In the genomic region with DNA sequence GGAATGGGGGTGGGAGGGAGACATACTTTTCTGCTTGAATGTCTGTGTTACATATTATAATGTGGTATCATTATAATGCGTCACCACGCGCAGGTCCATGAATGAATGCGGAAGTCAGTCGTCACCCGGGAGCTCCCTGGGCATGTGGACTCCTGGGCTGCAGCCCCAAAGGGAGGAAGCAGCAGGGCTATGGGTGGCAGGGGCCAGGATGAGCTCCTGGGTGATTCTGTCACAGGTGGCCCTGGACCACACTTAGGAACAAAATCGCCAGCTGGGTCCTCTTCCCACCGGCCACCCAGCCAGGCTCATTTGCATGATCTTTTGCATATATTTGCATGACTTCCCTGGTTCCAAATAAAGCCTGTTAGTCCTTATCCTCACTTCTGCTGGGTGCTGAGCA, we compare ENCODE assay signal across 32 cellular contexts. TPM values are rescaled to one million over a fixed set of nuclear protein-coding genes. Genes with fewer than 3 reads are reported as not detected.
A peak's percentile ranks its signal among the peaks of the same experiment; 100 is the strongest.
DNase-seq lines count a peak whose midpoint lies in the region; ATAC-seq and TF ChIP-seq lines count a peak whose summit lies in the region.
"Had no signal": no experiment of that assay in that cellular context is flagged by ENCODE, and none has a peak within 500 bp of the region (broad histone marks: within the 10 kb centered on the region; RNA-seq: fewer than 3 reads in every experiment).

No MANE protein-coding gene starts in this region.

- no peak for TF ChIP-seq CTCF in RWPE2 (IDR thresholded peaks at IDR 0.05; ENCODE audit: poor library complexity, severe bottlenecking)
- no peak for TF ChIP-seq CTCF in lower lobe of right lung (IDR thresholded peaks at IDR 0.05)

- DNase-seq in GM03348 (ENCODE audit: low spot score) (peak; percentile 2), HuH-7.5 (ENCODE audit: low spot score) (peak; percentile 3), RWPE2 (ENCODE audit: low spot score) (peak; percentile 19), lower lobe of right lung (peak; percentile 32), left lobe of liver (ENCODE audit: low spot score) (no peak)
- DNase-seq: ACHN; activated CD4-positive, alpha-beta T cell treated with anti-CD3 and anti-CD28 coated beads, Interleukin-2, amount 10 ng/mL, durations not matched to agents 24 days and 14 days; activated effector memory CD4-positive, alpha-beta T cell treated with anti-CD3 and anti-CD28 coated beads, Interleukin-2, amount 50 U/mL, for 16 hours; activated naive CD8-positive, alpha-beta T cell treated with anti-CD3 and anti-CD28 coated beads, Interleukin-2, amount 10 ng/mL, durations not matched to agents 7 days and 5 days; activated T-cell treated with anti-CD3 and anti-CD28 coated beads, Interleukin-2, amount 50 U/mL, for 24 hours; BE2C; effector memory CD4-positive, alpha-beta T cell; EL; H9; naive thymus-derived CD4-positive, alpha-beta T cell; NCI-H1417; NCI-H2029; NCI-H524; occipital lobe; T-helper 9 cell had no signal

- H3K9me3 ChIP-seq in RWPE2 (ENCODE audit: severe bottlenecking): no peaks in the 10 kb centered on the region
- H3K9me3 ChIP-seq in lower lobe of right lung: no peaks in the 10 kb centered on the region
- H3K9me3 ChIP-seq: ascending aorta, BE2C, tibial nerve had no signal

- H3K27ac ChIP-seq in RWPE2 (ENCODE audit: poor library complexity, severe bottlenecking): no peak overlapping the region
- no peak overlapping the region for H3K27ac ChIP-seq in lower lobe of right lung
- H3K27ac ChIP-seq: ascending aorta, coronary artery, tibial nerve had no signal

- intact Hi-C loops in lower lobe of right lung (cut with DNase I): no loop called here

- H3K4me1 ChIP-seq in RWPE2 (ENCODE audit: insufficient read depth, poor library complexity, severe bottlenecking): no peaks in the 10 kb centered on the region
- peaks cover 13% of the 10 kb centered on the region for H3K4me1 ChIP-seq in lower lobe of right lung
- H3K4me1 ChIP-seq: ascending aorta, BE2C had no signal

- H3K27me3 ChIP-seq in RWPE2 (ENCODE audit: insufficient read depth, poor library complexity, severe bottlenecking) (no peaks in the 10 kb centered on the region), lower lobe of right lung (ENCODE audit: low read depth) (peaks cover 10% of the 10 kb centered on the region)
- H3K27me3 ChIP-seq: ascending aorta, BE2C, tibial nerve had no signal

- H3K4me3 ChIP-seq in RWPE2 (ENCODE audit: severe bottlenecking) (no peak overlapping the region), lower lobe of right lung (no peak overlapping the region)
- H3K4me3 ChIP-seq: ascending aorta, coronary artery, GM12878, tibial nerve had no signal

- ATAC-seq in RWPE2 (ENCODE audit: low read depth): no peak
- no peak for ATAC-seq in lower lobe of right lung
- no peak for ATAC-seq in GM21723 (IDR thresholded peaks at IDR 0.05; ENCODE audit: unreplicated experiment)
- no peak for ATAC-seq in HG03139 (IDR thresholded peaks at IDR 0.05; ENCODE audit: unreplicated experiment)
- no peak for ATAC-seq in HG03159 (IDR thresholded peaks at IDR 0.05; ENCODE audit: unreplicated experiment)
- no peak for ATAC-seq in left lobe of liver
- ATAC-seq: GM12878; naive thymus-derived CD4-positive, alpha-beta T cell; stimulated activated effector memory CD8-positive, alpha-beta T cell treated with anti-CD3 and anti-CD28 coated beads, Interleukin-12 subunit alpha, Interleukin-12 subunit beta, amount 100 ng/mL, for 72 hours had no signal

- no peaks in the 10 kb centered on the region for H3K36me3 ChIP-seq in RWPE2 (ENCODE audit: low read depth)
- H3K36me3 ChIP-seq in lower lobe of right lung: no peaks in the 10 kb centered on the region
- H3K36me3 ChIP-seq: ascending aorta, BE2C, tibial nerve had no signal

RNA-seq across cellular contexts. Expression of a gene that starts 51.2 kb away (rescaled TPM):
- total RNA-seq in lower lobe of right lung (not detected), left lobe of liver (not detected)
- total RNA-seq: activated CD4-positive, alpha-beta T cell treated with anti-CD3 and anti-CD28 coated beads, Interleukin-2, amount 10 ng/mL, durations not matched to agents 24 days and 14 days; activated CD8-positive, alpha-beta memory T cell treated with anti-CD3 and anti-CD28 coated beads for 36 hours; activated naive CD8-positive, alpha-beta T cell treated with anti-CD3 and anti-CD28 coated beads, Interleukin-2, amount 10 ng/mL, durations not matched to agents 7 days and 5 days; ascending aorta; epithelial cell of proximal tubule; glomerular endothelial cell; GM12878; naive thymus-derived CD4-positive, alpha-beta T cell; skeletal muscle tissue had no signal
